ENCODE assay signal across 1 cellular context in the genomic region with DNA sequence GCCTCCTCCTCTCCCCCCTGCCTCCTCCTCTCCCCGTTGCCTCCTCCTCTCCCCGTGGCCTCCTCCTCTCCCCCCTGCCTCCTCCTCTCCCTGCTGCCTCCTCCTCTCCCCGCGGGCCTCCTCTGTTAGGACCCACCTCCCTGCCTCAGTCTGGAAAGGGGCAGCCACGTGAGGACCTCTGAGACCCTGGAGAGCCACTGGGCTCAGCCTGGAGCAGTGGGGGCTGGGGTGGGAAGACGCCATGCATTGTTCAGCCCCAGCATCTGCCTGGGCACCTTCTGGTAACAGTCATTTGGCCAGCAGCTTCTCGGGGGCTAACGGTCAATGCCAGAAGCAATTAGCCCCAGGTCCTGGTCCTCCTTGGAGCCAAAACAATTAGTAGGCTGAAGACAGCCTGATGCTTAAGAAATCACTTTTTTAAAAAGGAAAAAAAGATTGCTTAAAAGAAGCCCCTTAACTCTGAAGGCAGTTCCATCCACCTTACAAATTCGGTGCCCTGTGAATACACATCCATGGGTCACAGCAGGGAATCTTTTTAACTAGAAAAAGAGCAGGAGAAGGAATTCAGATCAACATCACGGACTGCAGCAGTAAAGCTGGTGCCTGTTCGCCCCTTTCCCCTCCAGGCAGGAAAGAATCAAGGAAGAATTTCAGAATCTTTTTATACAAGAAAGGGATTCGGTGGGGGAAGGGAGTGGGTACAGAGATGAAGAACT.
TF ChIP-seq lines count a peak whose summit lies in the region.

No MANE protein-coding gene starts in this region.

TF ChIP-seq in H1, 55 proteins besides CTCF, POLR2A, EP300 and RAD21:
- TF ChIP-seq TAF1 (IDR thresholded peaks at IDR 0.05; ENCODE audit: low read depth, low read length) (0 out of 2 replicates have a peak, but pooled peaks have one; percentile 25), PHF8 (conservative IDR thresholded peaks at IDR 0.05; ENCODE audit: low read depth, low read length) (no peak), SP1 (IDR thresholded peaks at IDR 0.05; ENCODE audit: low read depth, low read length) (peak; percentile 48; the same call in 1 of the 2 replicates), TEAD4 (IDR thresholded peaks at IDR 0.05; ENCODE audit: low read depth, low read length) (peak; percentile 61), EZH2 (IDR thresholded peaks at IDR 0.05; ENCODE audit: low read depth, low read length, severe bottlenecking) (no peak), POLR2AphosphoS5 (IDR thresholded peaks at IDR 0.05; ENCODE audit: low read depth, low read length) (0 out of 2 replicates have a peak, but pooled peaks have one; percentile 45), JUN (IDR thresholded peaks at IDR 0.05; ENCODE audit: low read depth, low read length) (no peak), KDM1A (IDR thresholded peaks at IDR 0.05; ENCODE audit: borderline replicate concordance, low read length) (no peak), TBP (IDR thresholded peaks at IDR 0.05; ENCODE audit: low read depth, low read length) (peak; percentile 51; the same call in 1 of the 2 replicates), SIRT6 (IDR thresholded peaks at IDR 0.05; ENCODE audit: low read length) (no peak)
- TF ChIP-seq, protein P1, sequence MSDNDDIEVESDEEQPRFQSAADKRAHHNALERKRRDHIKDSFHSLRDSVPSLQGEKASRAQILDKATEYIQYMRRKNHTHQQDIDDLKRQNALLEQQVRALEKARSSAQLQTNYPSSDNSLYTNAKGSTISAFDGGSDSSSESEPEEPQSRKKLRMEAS (IDR thresholded peaks at IDR 0.05), result peak; percentile 43
- TF ChIP-seq, protein P2, sequence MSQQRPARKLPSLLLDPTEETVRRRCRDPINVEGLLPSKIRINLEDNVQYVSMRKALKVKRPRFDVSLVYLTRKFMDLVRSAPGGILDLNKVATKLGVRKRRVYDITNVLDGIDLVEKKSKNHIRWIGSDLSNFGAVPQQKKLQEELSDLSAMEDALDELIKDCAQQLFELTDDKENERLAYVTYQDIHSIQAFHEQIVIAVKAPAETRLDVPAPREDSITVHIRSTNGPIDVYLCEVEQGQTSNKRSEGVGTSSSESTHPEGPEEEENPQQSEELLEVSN (IDR thresholded peaks at IDR 0.05), result 0 out of 2 replicates have a peak, but pooled peaks have one; percentile 8
